8 cellular contexts compared by ENCODE assay signal in the genomic region with DNA sequence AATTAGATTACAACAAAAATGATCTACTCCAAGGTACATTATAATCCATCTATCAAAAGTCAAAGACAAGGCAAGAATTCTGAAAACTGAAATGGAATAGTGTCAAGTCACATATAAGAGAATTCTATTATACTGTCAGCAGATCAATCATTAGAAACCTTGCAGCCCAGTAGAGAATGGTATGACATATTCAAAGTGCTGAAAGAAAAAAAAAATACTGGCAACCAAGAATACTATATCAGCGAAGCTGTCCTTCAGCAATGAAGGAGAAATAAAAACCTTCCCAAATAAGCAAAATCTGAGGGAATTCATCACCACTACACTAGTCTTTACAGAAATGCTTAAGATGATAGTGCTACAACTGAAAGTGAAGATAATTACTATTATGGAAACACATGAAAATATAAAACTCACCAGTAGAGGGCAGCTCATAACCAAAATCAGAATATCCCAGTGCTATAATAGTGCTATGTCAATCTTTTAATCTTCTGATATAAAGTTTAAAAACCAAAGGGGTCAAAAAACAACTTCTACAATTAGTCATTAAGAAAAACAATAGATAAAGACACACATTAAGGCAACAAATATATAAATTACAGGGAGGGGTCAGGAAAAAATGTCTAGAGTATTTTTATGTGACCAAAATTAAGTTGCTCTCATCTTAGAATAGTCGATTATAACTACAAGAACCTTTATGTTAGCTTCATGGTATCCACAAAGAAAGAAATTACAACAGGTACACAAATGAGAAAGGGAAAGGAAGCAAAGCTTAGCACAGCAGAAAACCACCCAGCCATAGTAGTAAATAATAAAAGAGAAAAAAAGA.
DNase-seq lines count a peak whose midpoint lies in the region; ATAC-seq and TF ChIP-seq lines count a peak whose summit lies in the region.

No MANE protein-coding gene starts in this region.

- peak; percentile 53 for TF ChIP-seq RAD21 in SK-N-SH (IDR thresholded peaks at IDR 0.05; ENCODE audit: low read length)

- no peak overlapping the region for H3K27ac Mint-ChIP-seq in neural crest cell (ENCODE audit: unreplicated experiment)

- no peak overlapping the region for H3K4me3 ChIP-seq in SK-N-SH (ENCODE audit: low read depth in 2 of 2, low read length in 1 of 2)

- no peak overlapping the region for H3K9ac ChIP-seq in SK-N-SH

- no peaks in the 10 kb centered on the region for H3K79me2 ChIP-seq in SK-N-SH (ENCODE audit: insufficient read depth)

- ATAC-seq in HG02970 (IDR thresholded peaks at IDR 0.05; ENCODE audit: low FRiP score, unreplicated experiment) (peak; percentile 84), esophagus mucosa (no peak)

- no peaks in the 10 kb centered on the region for H3F3A ChIP-seq in SK-N-SH (replicated peaks; ENCODE audit: insufficient read depth)

- no peaks in the 10 kb centered on the region for H3K36me3 Mint-ChIP-seq in neural crest cell (ENCODE audit: low read depth)

- DNase-seq in NCI-H82 (lab: John Stamatoyannopoulos, UW) (peak; percentile 31), NCI-H82 treated with DMSO at 0.1 percent for 48 hours (lab: John Stamatoyannopoulos, UW; ENCODE audit: unreplicated experiment) (no peak), SK-N-SH (peak; percentile 3), neural crest cell (ENCODE audit: low read depth, low spot score) (no peak), NCI-H187 treated with DMSO at 0.1 percent for 48 hours (lab: John Stamatoyannopoulos, UW) (no peak), anterior cingulate cortex (lab: John Stamatoyannopoulos, UW) (no peak)

- H3K9me3 ChIP-seq in SK-N-SH: no peaks in the 10 kb centered on the region

- H3K9me2 ChIP-seq in SK-N-SH: no peaks in the 10 kb centered on the region; the same call in 1 of the 2 replicates

- POLR2A ChIA-PET in SK-N-SH (lab: Yijun Ruan, JAX): no interaction called here

- H3K36me3 ChIP-seq in SK-N-SH (replicated peaks in 1 of 2; ENCODE audit: control insufficient read depth in 1 of 2, insufficient read depth in 2 of 2, low read length in 1 of 2): no peaks in the 10 kb centered on the region

- WGBS in SK-N-SH (ENCODE audit: low lambda C conversion rate): 0% methylated on average over 2 of the region's 2 CpGs

- CTCF ChIA-PET in SK-N-SH (lab: Yijun Ruan, JAX): interaction anchor here (0.7 to 1.3 kb wide), 2 partner anchors 11 to 21 kb away, joined by 3 to 4 read pairs; no protein-coding TSS in a partner anchor

- H2AFZ ChIP-seq in SK-N-SH (ENCODE audit: low read depth): no peak overlapping the region

- H3K27me3 Mint-ChIP-seq in neural crest cell (ENCODE audit: low read depth): no peaks in the 10 kb centered on the region

- no peak overlapping the region for H3K4me3 Mint-ChIP-seq in neural crest cell

- no peaks in the 10 kb centered on the region for H4K20me1 ChIP-seq in SK-N-SH (ENCODE audit: insufficient read depth)

- H3K27ac ChIP-seq in SK-N-SH (ENCODE audit: low read depth in 2 of 2, low read length in 1 of 2): no peak overlapping the region

- TF ChIP-seq CTCF in SK-N-SH (IDR thresholded peaks at IDR 0.05) (peak; percentile 76), neural crest cell (conservative IDR thresholded peaks at IDR 0.05) (peak; percentile 71)

- no peaks in the 10 kb centered on the region for H3K4me1 Mint-ChIP-seq in neural crest cell

- H3K4me1 ChIP-seq in SK-N-SH (ENCODE audit: control insufficient read depth in 1 of 2, insufficient read depth in 2 of 2, low read depth in 1 of 2, low read length in 1 of 2): no peaks in the 10 kb centered on the region

- no peaks in the 10 kb centered on the region for H3K27me3 ChIP-seq in SK-N-SH (ENCODE audit: insufficient read depth)

- H3K9me3 Mint-ChIP-seq in neural crest cell: no peaks in the 10 kb centered on the region

- H3K4me2 ChIP-seq in SK-N-SH: no peak overlapping the region

- no peak for TF ChIP-seq EP300 in SK-N-SH (IDR thresholded peaks at IDR 0.05; ENCODE audit: borderline replicate concordance in 1 of 2, low read depth in 1 of 2, low read length in 1 of 2)

TF ChIP-seq in SK-N-SH, 30 proteins besides CTCF, POLR2A, EP300 and RAD21:
- TF ChIP-seq SMC3 (IDR thresholded peaks at IDR 0.05; ENCODE audit: low read depth, low read length): 0 out of 2 replicates have a peak, but pooled peaks have one; percentile 10
- no peak for TF ChIP-seq JUND (IDR thresholded peaks at IDR 0.05)

Comparison
In these comparisons a context has a peak if more than half of its experiments do, and no peak if none do; other contexts are left out.
1. DNase-seq: peak in NCI-H82 (single experiment) and SK-N-SH (single experiment); none in NCI-H82 treated with DMSO at 0.1 percent for 48 hours (single experiment), neural crest cell (single experiment), NCI-H187 treated with DMSO at 0.1 percent for 48 hours (single experiment) and anterior cingulate cortex (0 of 58).